8 cellular contexts compared by ENCODE assay signal in genomic region chr2:75640621-75641121, GRCh38. TPM values are rescaled to one million over a fixed set of nuclear protein-coding genes. Genes with fewer than 3 reads are reported as not detected.
DNase-seq lines count a peak whose midpoint lies in the region; ATAC-seq and TF ChIP-seq lines count a peak whose summit lies in the region.

No MANE protein-coding gene starts in this region.

- CTCF ChIA-PET in naive thymus-derived CD4-positive, alpha-beta T cell (lab: Charles Lee) = interaction anchor here (0.6 to 1.9 kb wide), 13 partner anchors 8 to 1248 kb away, joined by 3 to 6 read pairs (median 4); no protein-coding TSS in a partner anchor

- POLR2A ChIA-PET in naive thymus-derived CD4-positive, alpha-beta T cell (lab: Charles Lee) = no interaction called here

- H3K4me3 ChIP-seq in epithelial cell of esophagus (ENCODE audit: low read length) = no peak overlapping the region
- H3K4me3 ChIP-seq in naive thymus-derived CD4-positive, alpha-beta T cell (ENCODE audit: low read length) = no peak overlapping the region

- peaks cover 7 to 15% (median 13%) of the 10 kb centered on the region in 3 donors for H3K27me3 Mint-ChIP-seq in CD14-positive monocyte (ENCODE audit: low read depth in 3 of 3)
- peaks cover 17 to 30% (median 25%) of the 10 kb centered on the region in 5 donors for H3K27me3 Mint-ChIP-seq in naive thymus-derived CD4-positive, alpha-beta T cell

- no peak overlapping the region for H3K27ac Mint-ChIP-seq in CD14-positive monocyte
- H3K27ac Mint-ChIP-seq in naive thymus-derived CD4-positive, alpha-beta T cell = no peak overlapping the region

- intact Hi-C loops in CD14-positive monocyte (cut with micrococcal nuclease) = no loop called here
- intact Hi-C loops in naive thymus-derived CD4-positive, alpha-beta T cell (cut with micrococcal nuclease) = loop anchor here (1.0 to 2.0 kb wide), 2 partner anchors 37 to 958 kb away; no protein-coding TSS in a partner anchor

- no peak overlapping the region for H3K4me3 Mint-ChIP-seq in CD14-positive monocyte
- H3K4me3 Mint-ChIP-seq in naive thymus-derived CD4-positive, alpha-beta T cell = no peak overlapping the region

- H3K36me3 ChIP-seq in naive thymus-derived CD4-positive, alpha-beta T cell (ENCODE audit: control insufficient read depth in 2 of 3, insufficient read depth in 3 of 3, low read length in 3 of 3) = no peaks in the 10 kb centered on the region

- TF ChIP-seq CTCF in CD14-positive monocyte (IDR thresholded peaks at IDR 0.05) (peak; percentile 98), epithelial cell of esophagus (IDR thresholded peaks at IDR 0.05; ENCODE audit: insufficient read depth, low read depth, low read length, missing control alignments) (peak; percentile 100)

- ATAC-seq in GM18907 (IDR thresholded peaks at IDR 0.05; ENCODE audit: unreplicated experiment) (peak; percentile 95), HG03097 (IDR thresholded peaks at IDR 0.05; ENCODE audit: low FRiP score, unreplicated experiment) (peak; percentile 93)
- ATAC-seq in naive thymus-derived CD4-positive, alpha-beta T cell = peak; percentile 96

- no peak for DNase-seq in CD14-positive monocyte (ENCODE audit: low spot score)
- peak; percentile 2 for DNase-seq in NCI-H526 treated with DMSO at 0.1 percent for 48 hours (lab: John Stamatoyannopoulos, UW)
- DNase-seq in activated CD8-positive, alpha-beta memory T cell treated with anti-CD3 and anti-CD28 coated beads for 24 hours = peak; percentile 67
- peak; percentile 80 for DNase-seq in epithelial cell of esophagus (ENCODE audit: low read depth)
- DNase-seq in naive thymus-derived CD4-positive, alpha-beta T cell = peak in 8 of 9 donors; percentile 5 to 44 (median 27)
- DNase-seq in stimulated activated naive CD4-positive, alpha-beta T cell treated with Interleukin-2 at 50 U/mL for 16 hours (lab: John Stamatoyannopoulos, UW) = peak; percentile 32

- no peaks in the 10 kb centered on the region for H3K36me3 Mint-ChIP-seq in CD14-positive monocyte
- peaks cover 0 to 7% (median 4%) of the 10 kb centered on the region in 5 donors for H3K36me3 Mint-ChIP-seq in naive thymus-derived CD4-positive, alpha-beta T cell

- H3K4me1 ChIP-seq in naive thymus-derived CD4-positive, alpha-beta T cell (ENCODE audit: control insufficient read depth in 2 of 2, insufficient read depth in 2 of 2, low read length in 2 of 2) = no peaks in the 10 kb centered on the region

- no peaks in the 10 kb centered on the region for H3K9me3 Mint-ChIP-seq in CD14-positive monocyte
- peaks cover 0 to 5% (median 0%) of the 10 kb centered on the region in 11 donors for H3K9me3 Mint-ChIP-seq in naive thymus-derived CD4-positive, alpha-beta T cell

- no peaks in the 10 kb centered on the region for H3K9me3 ChIP-seq in naive thymus-derived CD4-positive, alpha-beta T cell (ENCODE audit: control insufficient read depth in 2 of 3, low read length in 3 of 3)

- H3K4me1 Mint-ChIP-seq in CD14-positive monocyte = no peaks in the 10 kb centered on the region
- peaks cover 0 to 4% (median 0%) of the 10 kb centered on the region in 7 donors for H3K4me1 Mint-ChIP-seq in naive thymus-derived CD4-positive, alpha-beta T cell

- H3K27me3 ChIP-seq in naive thymus-derived CD4-positive, alpha-beta T cell (ENCODE audit: control insufficient read depth in 2 of 2, insufficient read depth in 2 of 2, low read length in 2 of 2) = no peaks in the 10 kb centered on the region

- no peak overlapping the region for H3K27ac ChIP-seq in naive thymus-derived CD4-positive, alpha-beta T cell (ENCODE audit: low read depth, low read length)

RNA-seq across cellular contexts. Expression of gene MRPL19, which starts 5.9 kb away (rescaled TPM):
- polyA plus RNA-seq in CD14-positive monocyte = 10 to 100 TPM; 25.0 TPM
- 10 to 100 TPM; 14.2 to 44.8 (median 25.3) TPM for total RNA-seq in naive thymus-derived CD4-positive, alpha-beta T cell
- polyA plus RNA-seq in naive thymus-derived CD4-positive, alpha-beta T cell = 10 to 100 TPM; 33.3 to 33.6 TPM

Comparison
In these comparisons a context has a peak if more than half of its experiments do, and no peak if none do; other contexts are left out.
1. intact Hi-C loops: an anchor here in naive thymus-derived CD4-positive, alpha-beta T cell (1.0 to 2.0 kb wide); none called in CD14-positive monocyte.